11 cellular contexts compared by ENCODE assay signal in the genomic region with DNA sequence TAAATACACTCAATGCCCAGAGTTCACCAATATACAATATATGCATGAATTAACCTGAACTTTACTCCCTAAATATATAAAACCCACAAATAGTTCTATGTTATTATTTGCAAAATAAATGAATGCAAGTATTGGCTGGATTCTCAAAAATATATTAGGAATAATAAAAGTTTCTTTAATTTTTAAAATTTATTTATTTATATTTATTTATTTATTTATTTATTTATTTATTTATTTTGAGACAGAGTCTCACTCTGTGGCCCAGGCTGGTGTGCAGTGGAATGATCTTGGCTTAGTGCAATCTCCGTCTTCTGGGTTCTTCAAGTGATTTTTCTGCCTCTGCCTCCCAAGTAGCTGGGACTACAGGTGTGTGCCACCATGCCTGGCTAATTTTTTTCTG.
"Had no signal": no experiment of that assay in that cellular context is flagged by ENCODE, and none has a peak within 500 bp of the region (broad histone marks: within the 10 kb centered on the region; RNA-seq: fewer than 3 reads in every experiment).

No MANE protein-coding gene starts in this region.

- ATAC-seq: GM23338, HCT116 had no signal

- FAIRE-seq: H1, H54 had no signal

- H3K4me2 ChIP-seq: GM23338 had no signal

- H3K4me1 ChIP-seq: HAP-1 had no signal

- H3K9me3 Mint-ChIP-seq: GM23338, H9, HFFc6 had no signal

- H3K36me3 ChIP-seq: HAP-1 had no signal

- H3K9me3 ChIP-seq: HAP-1 had no signal

- H3K27ac ChIP-seq: GM23248 had no signal

- H3K4me3 Mint-ChIP-seq: GM23338, H9, HFFc6 had no signal

- DNase-seq: GM23248, GOT3, H7, H9, HCEC 1CT, HFFc6 had no signal

- H2AFZ ChIP-seq: GM23248, GM23338 had no signal

- H3K4me1 Mint-ChIP-seq: GM23338, H9 had no signal

- H3K27ac Mint-ChIP-seq: GM23338, H9, HFFc6 had no signal

- H3K4me3 ChIP-seq: GM23248, GM23338, HAP-1 had no signal
